ENCODE assay signal across 20 cellular contexts in the genomic region with DNA sequence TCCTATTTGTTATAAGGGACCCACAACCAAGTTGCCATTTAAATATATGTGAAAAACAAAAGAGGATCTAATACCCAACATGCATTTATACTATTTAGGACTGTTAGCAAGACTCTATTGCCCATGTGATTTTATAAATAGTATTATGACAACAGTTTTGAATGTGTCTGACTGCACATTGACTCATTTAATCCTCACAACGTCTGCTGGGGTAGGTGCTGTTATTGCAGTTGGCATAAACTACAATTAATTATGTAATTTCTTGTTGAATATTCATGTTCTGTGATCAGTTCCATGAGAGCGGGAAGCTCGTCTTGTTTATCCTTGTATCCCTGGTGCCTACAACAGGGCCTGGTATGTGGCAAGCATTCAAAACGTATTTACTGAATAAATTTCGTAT. TPM values are rescaled to one million over a fixed set of nuclear protein-coding genes. Genes with fewer than 3 reads are reported as not detected.
DNase-seq lines count a peak whose midpoint lies in the region; ATAC-seq, FAIRE-seq and TF ChIP-seq lines count a peak whose summit lies in the region.
"Had no signal": no experiment of that assay in that cellular context is flagged by ENCODE, and none has a peak within 500 bp of the region (broad histone marks: within the 10 kb centered on the region; RNA-seq: fewer than 3 reads in every experiment).

No MANE protein-coding gene starts in this region.

- TF ChIP-seq POLR2A in endothelial cell of umbilical vein (IDR thresholded peaks at IDR 0.05; ENCODE audit: low read depth, low read length), result no peak

- no peak overlapping the region for H3K27ac Mint-ChIP-seq in stimulated activated memory B cell treated with anti-CD40 and anti-IgM and Interleukin-4, amounts not matched to agents 10 μg/mL and 1 μg/mL and 100 μg/mL, for 72 hours
- H3K27ac Mint-ChIP-seq: CD14-positive monocyte had no signal

- intact Hi-C loops in endothelial cell of umbilical vein (cut with micrococcal nuclease), result no loop called here

- CTCF ChIA-PET in endothelial cell of umbilical vein (lab: Charles Lee), result interaction anchor here (0.6 to 1.2 kb wide), 7 partner anchors 7 to 119 kb away, joined by 3 to 4 read pairs (median 3); a partner anchor contains a TSS

- dilution Hi-C loops in endothelial cell of umbilical vein (cut with MboI; ENCODE audit: extremely low pct_ligation_motif_present, low sequenced_read_pairs), result no loop called here

- no peaks in the 10 kb centered on the region for H3K4me1 ChIP-seq in endothelial cell of umbilical vein (ENCODE audit: control insufficient read depth, extremely low read depth, insufficient read depth, low read length)

- no peak overlapping the region for H3K9ac ChIP-seq in endothelial cell of umbilical vein (replicated peaks; ENCODE audit: extremely low read depth, insufficient read depth, low read length)

- H2AFZ ChIP-seq in endothelial cell of umbilical vein (ENCODE audit: low read depth, low read length), result no peak overlapping the region

- FAIRE-seq in endothelial cell of umbilical vein (lab: Jason Lieb, UNC), result peak; percentile 21

- H3K36me3 Mint-ChIP-seq in stimulated activated memory B cell treated with anti-CD40 and anti-IgM and Interleukin-4, amounts not matched to agents 10 μg/mL and 1 μg/mL and 100 μg/mL, for 72 hours, result no peaks in the 10 kb centered on the region
- H3K36me3 Mint-ChIP-seq: CD14-positive monocyte had no signal

- POLR2A ChIA-PET in endothelial cell of umbilical vein (lab: Charles Lee), result interaction anchor here (0.7 to 1.2 kb wide), 3 partner anchors 66 to 73 kb away, joined by 4 to 5 read pairs (median 4); a partner anchor contains a TSS

- no peaks in the 10 kb centered on the region for H3K36me3 ChIP-seq in endothelial cell of umbilical vein (ENCODE audit: control insufficient read depth in 2 of 2, extremely low read depth in 1 of 2, insufficient read depth in 2 of 2, low read length in 2 of 2)
- H3K36me3 ChIP-seq: Peyer's patch had no signal

- no peaks in the 10 kb centered on the region for H3K9me3 Mint-ChIP-seq in stimulated activated memory B cell treated with anti-CD40 and anti-IgM and Interleukin-4, amounts not matched to agents 10 μg/mL and 1 μg/mL and 100 μg/mL, for 72 hours
- H3K9me3 Mint-ChIP-seq: CD14-positive monocyte had no signal

- H4K20me1 ChIP-seq in endothelial cell of umbilical vein (replicated peaks; ENCODE audit: control insufficient read depth, extremely low read depth, insufficient read depth, low read length), result no peaks in the 10 kb centered on the region

- TF ChIP-seq CTCF in endothelial cell of umbilical vein (IDR thresholded peaks at IDR 0.05; ENCODE audit: extremely low read depth in 1 of 2, insufficient read depth in 1 of 2, low read depth in 1 of 2, low read length in 2 of 2), result no peak

- ATAC-seq in GM21737 (IDR thresholded peaks at IDR 0.05; ENCODE audit: unreplicated experiment) (no peak), GM21390 (IDR thresholded peaks at IDR 0.05; ENCODE audit: unreplicated experiment) (no peak)
- ATAC-seq in stimulated activated memory B cell treated with anti-CD40 and anti-IgM and Interleukin-4, amounts not matched to agents 10 μg/mL and 1 μg/mL and 100 μg/mL, for 72 hours, result no peak

- H3K79me2 ChIP-seq in endothelial cell of umbilical vein (ENCODE audit: control insufficient read depth, insufficient read depth, low read length), result no peaks in the 10 kb centered on the region

- peaks cover 14% of the 10 kb centered on the region for H3K27me3 Mint-ChIP-seq in stimulated activated memory B cell treated with anti-CD40 and anti-IgM and Interleukin-4, amounts not matched to agents 10 μg/mL and 1 μg/mL and 100 μg/mL, for 72 hours

- no peaks in the 10 kb centered on the region for H3K4me1 Mint-ChIP-seq in stimulated activated memory B cell treated with anti-CD40 and anti-IgM and Interleukin-4, amounts not matched to agents 10 μg/mL and 1 μg/mL and 100 μg/mL, for 72 hours

- H3K27ac ChIP-seq in endothelial cell of umbilical vein (ENCODE audit: insufficient read depth, low read depth, low read length), result no peak overlapping the region
- H3K27ac ChIP-seq: 22Rv1, HL-60 had no signal

- no peaks in the 10 kb centered on the region for H3K9me1 ChIP-seq in endothelial cell of umbilical vein (replicated peaks; ENCODE audit: control insufficient read depth, extremely low read depth, insufficient read depth, low read length)

- H3K4me3 Mint-ChIP-seq in stimulated activated memory B cell treated with anti-CD40 and anti-IgM and Interleukin-4, amounts not matched to agents 10 μg/mL and 1 μg/mL and 100 μg/mL, for 72 hours, result no peak overlapping the region
- H3K4me3 Mint-ChIP-seq: CD14-positive monocyte had no signal

- H3K9me3 ChIP-seq in endothelial cell of umbilical vein (replicated peaks; ENCODE audit: control insufficient read depth, insufficient read depth, low read length), result no peaks in the 10 kb centered on the region
- H3K9me3 ChIP-seq: Peyer's patch had no signal

- DNase-seq in NCI-H82 (lab: John Stamatoyannopoulos, UW) (peak; percentile 75), NCI-H82 treated with DMSO at 0.1 percent for 48 hours (lab: John Stamatoyannopoulos, UW; ENCODE audit: unreplicated experiment) (no peak), endothelial cell of umbilical vein (ENCODE audit: low read depth, low spot score) (no peak), myocyte (ENCODE audit: low read depth) (peak; percentile 45), AG08396 (ENCODE audit: low spot score) (no peak)
- DNase-seq: COR-L47, DMS153, EL, KBM-7, NCI-H1092 treated with DMSO at 0.1 percent for 48 hours, NCI-H1694 treated with DMSO at 0.1 percent for 48 hours, NCI-H345, Peyer's patch, SHP77 treated with DMSO at 0.1 percent for 48 hours had no signal

- H3K4me2 ChIP-seq in endothelial cell of umbilical vein (ENCODE audit: insufficient read depth, low read length), result no peak overlapping the region

- H3K4me3 ChIP-seq in endothelial cell of umbilical vein (replicated peaks in 1 of 3; ENCODE audit: insufficient read depth in 1 of 3, low read depth in 1 of 3, low read length in 3 of 3), result no peak overlapping the region
- H3K4me3 ChIP-seq: Peyer's patch had no signal

- no peaks in the 10 kb centered on the region for H3K27me3 ChIP-seq in endothelial cell of umbilical vein (ENCODE audit: control insufficient read depth in 2 of 2, insufficient read depth in 2 of 2, low read length in 2 of 2)
- H3K27me3 ChIP-seq: Peyer's patch had no signal

- no TSS peak for BruUV-seq in endothelial cell of umbilical vein (replicated peaks; lab: Mats Ljungman, UMichigan)

TF ChIP-seq in endothelial cell of umbilical vein, 7 proteins besides CTCF, POLR2A, EP300 and RAD21:
- TF ChIP-seq GATA2 (IDR thresholded peaks at IDR 0.05; ENCODE audit: insufficient read depth, insufficient read length, low read depth, low read length), result no peak
- TF ChIP-seq FOS (IDR thresholded peaks at IDR 0.05; ENCODE audit: borderline replicate concordance, insufficient read depth, low read length), result no peak
- TF ChIP-seq JUN (IDR thresholded peaks at IDR 0.05; ENCODE audit: borderline replicate concordance, insufficient read depth, insufficient read length, low read depth), result no peak
- TF ChIP-seq, protein P1, sequence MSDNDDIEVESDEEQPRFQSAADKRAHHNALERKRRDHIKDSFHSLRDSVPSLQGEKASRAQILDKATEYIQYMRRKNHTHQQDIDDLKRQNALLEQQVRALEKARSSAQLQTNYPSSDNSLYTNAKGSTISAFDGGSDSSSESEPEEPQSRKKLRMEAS (IDR thresholded peaks at IDR 0.05; ENCODE audit: insufficient read depth, insufficient read length), result no peak
- TF ChIP-seq EZH2 (IDR thresholded peaks at IDR 0.05; ENCODE audit: borderline replicate concordance, low read depth, low read length, severe bottlenecking), result no peak
- no peak for TF ChIP-seq MYC (IDR thresholded peaks at IDR 0.05; ENCODE audit: low read depth, low read length)
- no peak for TF ChIP-seq POLR2AphosphoS5 (IDR thresholded peaks at IDR 0.05; ENCODE audit: insufficient read depth, low read depth, low read length)
TF ChIP-seq in endothelial cell of umbilical vein: peak in this region for 0.

RNA-seq across cellular contexts. Expression of a gene that starts 53.8 kb away (rescaled TPM):
- total RNA-seq in endothelial cell of umbilical vein (0.39 and 0.53 TPM in 2 replicates), myocyte (4.9 and 5.3 TPM in 2 replicates)
- polyA plus RNA-seq in endothelial cell of umbilical vein, result not detected in 2 replicates
- not detected in 2 replicates for polyA plus RNA-seq in endothelial cell of umbilical vein (2011; cell fraction: cytosol; rRNA removed)
- polyA plus RNA-seq in endothelial cell of umbilical vein (2011; cell fraction: nucleus; rRNA removed), result 0.50 TPM in 1 of 2 replicates, not detected in the other
- polyA plus RNA-seq in endothelial cell of umbilical vein (2012), result not detected in 2 replicates
- polyA minus RNA-seq in endothelial cell of umbilical vein, result not detected in 2 replicates
- polyA minus RNA-seq in endothelial cell of umbilical vein (2011; cell fraction: cytosol; rRNA and poly(A)+ RNA removed), result 2.2 TPM
- 0.38 TPM in 1 of 2 replicates, not detected in the other for polyA minus RNA-seq in endothelial cell of umbilical vein (2011; cell fraction: nucleus; rRNA and poly(A)+ RNA removed)
- 5.7 TPM for polyA plus RNA-seq in myocyte (2012)
- polyA plus RNA-seq: CD14-positive monocyte had no signal

Comparison
In these comparisons a context has a peak if more than half of its experiments do, and no peak if none do; other contexts are left out.
1. DNase-seq: peak in NCI-H82 (single experiment) and myocyte (single experiment); none in NCI-H82 treated with DMSO at 0.1 percent for 48 hours (single experiment), endothelial cell of umbilical vein (single experiment) and AG08396 (single experiment).